In genomic region chr17:17692353-17693252, GRCh38 we compare ENCODE assay signal across 9 cellular contexts. TPM values are rescaled to one million over a fixed set of nuclear protein-coding genes. Genes with fewer than 3 reads are reported as not detected.
A peak's percentile ranks its signal among the peaks of the same experiment; 100 is the strongest.
DNase-seq lines count a peak whose midpoint lies in the region; ATAC-seq and TF ChIP-seq lines count a peak whose summit lies in the region.
"Had no signal": no experiment of that assay in that cellular context is flagged by ENCODE, and none has a peak within 500 bp of the region (broad histone marks: within the 10 kb centered on the region; RNA-seq: fewer than 3 reads in every experiment).

No MANE protein-coding gene starts in this region.

- H3K4me3 Mint-ChIP-seq in activated CD4-positive, alpha-beta T cell treated with anti-CD3 and anti-CD28 coated beads, Interleukin-2, amount 10 ng/mL, durations not matched to agents 24 days and 14 days = peak overlapping the region; percentile 30
- no peak overlapping the region for H3K4me3 Mint-ChIP-seq in WTC11
- peak overlapping the region; percentile 47 to 73 (median 63) for H3K4me3 Mint-ChIP-seq in immature natural killer cell

- H3K4me1 Mint-ChIP-seq in activated CD4-positive, alpha-beta T cell treated with anti-CD3 and anti-CD28 coated beads, Interleukin-2, amount 10 ng/mL, durations not matched to agents 24 days and 14 days = peaks cover 52% of the 10 kb centered on the region
- H3K4me1 Mint-ChIP-seq in WTC11 = peaks cover 47% of the 10 kb centered on the region
- H3K4me1 Mint-ChIP-seq in immature natural killer cell = peaks cover 54 to 67% of the 10 kb centered on the region in 2 donors

- no peaks in the 10 kb centered on the region for H3K27me3 Mint-ChIP-seq in activated CD4-positive, alpha-beta T cell treated with anti-CD3 and anti-CD28 coated beads, Interleukin-2, amount 10 ng/mL, durations not matched to agents 24 days and 14 days
- peaks cover 92% of the 10 kb centered on the region for H3K27me3 Mint-ChIP-seq in WTC11 (ENCODE audit: low read depth)
- H3K27me3 Mint-ChIP-seq in immature natural killer cell (ENCODE audit: low read depth in 3 of 3) = peaks cover 5 to 15% (median 8%) of the 10 kb centered on the region in 3 donors

- POLR2A ChIA-PET in WTC11 (lab: Charles Lee) = interaction anchor here (0.6 kb wide), 1 partner anchor 115 kb away, joined by 4 read pairs; no protein-coding TSS in a partner anchor

- peak overlapping the region; percentile 75 for H3K27ac Mint-ChIP-seq in activated CD4-positive, alpha-beta T cell treated with anti-CD3 and anti-CD28 coated beads, Interleukin-2, amount 10 ng/mL, durations not matched to agents 24 days and 14 days
- H3K27ac Mint-ChIP-seq in WTC11 = 0 out of 2 replicates have a peak overlapping the region, but pooled peaks have one; percentile 23
- peak overlapping the region; percentile 98 to 100 (median 99) for H3K27ac Mint-ChIP-seq in immature natural killer cell

- peak overlapping the region; percentile 94 for H3K27ac ChIP-seq in substantia nigra (ENCODE audit: low read depth, low read length, poor library complexity, severe bottlenecking)

- CTCF ChIA-PET in WTC11 (lab: Charles Lee) = interaction anchor here (0.9 to 1.6 kb wide), 6 partner anchors 12 to 305 kb away, joined by 3 to 7 read pairs (median 4); no protein-coding TSS in a partner anchor

- intact Hi-C loops in activated CD4-positive, alpha-beta T cell treated with anti-CD3 and anti-CD28 coated beads, Interleukin-2, amount 10 ng/mL, durations not matched to agents 24 days and 14 days (cut with micrococcal nuclease) = loop anchor here (5.0 kb wide), 1 partner anchor 340 kb away; no protein-coding TSS in a partner anchor
- intact Hi-C loops in posterior cingulate gyrus (cut with DNase I) = loop anchor here (5.0 kb wide), 1 partner anchor 100 kb away; no protein-coding TSS in a partner anchor

- H3K9me3 Mint-ChIP-seq in activated CD4-positive, alpha-beta T cell treated with anti-CD3 and anti-CD28 coated beads, Interleukin-2, amount 10 ng/mL, durations not matched to agents 24 days and 14 days = no peaks in the 10 kb centered on the region
- H3K9me3 Mint-ChIP-seq in WTC11 (no peaks in the 10 kb centered on the region), immature natural killer cell (no peaks in the 10 kb centered on the region)

- H3K36me3 Mint-ChIP-seq in activated CD4-positive, alpha-beta T cell treated with anti-CD3 and anti-CD28 coated beads, Interleukin-2, amount 10 ng/mL, durations not matched to agents 24 days and 14 days (ENCODE audit: low read depth) = no peaks in the 10 kb centered on the region
- H3K36me3 Mint-ChIP-seq in WTC11 (no peaks in the 10 kb centered on the region), immature natural killer cell (no peaks in the 10 kb centered on the region)

- no peak for TF ChIP-seq CTCF in WTC11 (IDR thresholded peaks at IDR 0.05)

- ATAC-seq in WTC11 = no peak
- ATAC-seq in HG03139 (IDR thresholded peaks at IDR 0.05; ENCODE audit: unreplicated experiment) = no peak

- DNase-seq in activated CD4-positive, alpha-beta T cell treated with anti-CD3 and anti-CD28 coated beads, Interleukin-2, amount 10 ng/mL, durations not matched to agents 24 days and 14 days = no peak
- DNase-seq in activated CD4-positive, alpha-beta T cell treated with anti-CD3 and anti-CD28 coated beads, Interleukin-2, amount 50 U/mL, for 4 hours = no peak
- DNase-seq in WTC11 (ENCODE audit: low spot score) (no peak), immature natural killer cell (no peak), substantia nigra (lab: John Stamatoyannopoulos, UW) (peak in 1 of 49 donors; percentile 23), mucosa of gallbladder (ENCODE audit: low spot score) (no peak), posterior cingulate gyrus (no peak)
- DNase-seq: activated CD4-positive, alpha-beta T cell treated with anti-CD3 and anti-CD28 coated beads for 4 hours had no signal

TF ChIP-seq in WTC11, 78 proteins besides CTCF, POLR2A, EP300 and RAD21 (continues in another document):
- TF ChIP-seq AR (CRISPR knock-in tag; IDR thresholded peaks at IDR 0.05) (no peak), NFATC4 (CRISPR knock-in tag; IDR thresholded peaks at IDR 0.05) (no peak), ATF6 (CRISPR knock-in tag; IDR thresholded peaks at IDR 0.05) (no peak), NR2C2 (CRISPR knock-in tag; IDR thresholded peaks at IDR 0.05) (no peak), USF2 (CRISPR knock-in tag; IDR thresholded peaks at IDR 0.05) (no peak), MAX (CRISPR knock-in tag; IDR thresholded peaks at IDR 0.05) (no peak), ETV6 (CRISPR knock-in tag; IDR thresholded peaks at IDR 0.05) (no peak), ZMAT4 (CRISPR knock-in tag; IDR thresholded peaks at IDR 0.05) (no peak), ZBTB43 (CRISPR knock-in tag; IDR thresholded peaks at IDR 0.05) (no peak), ZNF138 (CRISPR knock-in tag; conservative IDR thresholded peaks at IDR 0.05) (no peak), HMGA2 (CRISPR knock-in tag; IDR thresholded peaks at IDR 0.05) (no peak)

RNA-seq across cellular contexts. Expression of gene RAI1, which starts 11.3 kb away (rescaled TPM):
- 30.1 and 34.5 TPM in 2 replicates for total RNA-seq in activated CD4-positive, alpha-beta T cell treated with anti-CD3 and anti-CD28 coated beads, Interleukin-2, amount 10 ng/mL, durations not matched to agents 24 days and 14 days
- total RNA-seq in WTC11 (2021) = 7.3 to 12.7 TPM (median 8.1 TPM) in 3 replicates
- 1 to 10 TPM; 1.5 to 6.2 (median 2.0) TPM for polyA plus RNA-seq in immature natural killer cell
- total RNA-seq in mucosa of gallbladder = 60.3 TPM

Comparison
In these comparisons a context has a peak if more than half of its experiments do, and no peak if none do; other contexts are left out.
1. H3K27ac Mint-ChIP-seq: peak in every context shown above with its lines; median percentile 99 in immature natural killer cell; 75 in activated CD4-positive, alpha-beta T cell treated with anti-CD3 and anti-CD28 coated beads, Interleukin-2, amount 10 ng/mL, durations not matched to agents 24 days and 14 days; 23 in WTC11.